In genomic region chr22:19122143-19122751, GRCh38 we compare ENCODE assay signal across 8 cellular contexts. TPM values are rescaled to one million over a fixed set of nuclear protein-coding genes. Genes with fewer than 3 reads are reported as not detected.
DNase-seq lines count a peak whose midpoint lies in the region; ATAC-seq and TF ChIP-seq lines count a peak whose summit lies in the region.

DGCR2 (minus strand) TSS chr22:19122412; CDS start chr22:19122206, 206 bp downstream.

- peak within 1 kb of the TSS; percentile 85 for H3K4me3 Mint-ChIP-seq in mesothelial cell of epicardium

- no peaks in the 10 kb centered on the region for H3K9me2 ChIP-seq in OCI-LY1 (ENCODE audit: low read depth, low read length)

- DNase-seq in Caki2 (ENCODE audit: low read depth) (peak; percentile 94), HuH-7 (ENCODE audit: low spot score) (peak; percentile 98), mesothelial cell of epicardium (ENCODE audit: low spot score in 2 of 2, unreplicated experiment in 2 of 2) (peak; percentile 95)
- DNase-seq in activated CD8-positive, alpha-beta memory T cell treated with anti-CD3 and anti-CD28 coated beads, Interleukin-2, amount 50 U/mL, for 4 hours, result peak; percentile 96
- peak; percentile 88 to 90 for DNase-seq in stimulated activated CD8-positive, alpha-beta memory T cell treated with anti-CD3 and anti-CD28 coated beads, Interleukin-15, amount 100 ng/mL, for 4 hours (ENCODE audit: low read depth in 2 of 2)

- no peaks in the 10 kb centered on the region for H3K27me3 Mint-ChIP-seq in mesothelial cell of epicardium (ENCODE audit: low read depth)

- H4K20me1 ChIP-seq in OCI-LY1 (ENCODE audit: insufficient read depth, low read length), result no peaks in the 10 kb centered on the region

- peaks cover 28% of the 10 kb centered on the region for H3K79me2 ChIP-seq in OCI-LY1 (ENCODE audit: insufficient read depth, low read length)

- peak within 1 kb of the TSS; percentile 99 for H3K4me3 ChIP-seq in OCI-LY1 (ENCODE audit: low read depth, low read length, poor library complexity, severe bottlenecking)

- no peaks in the 10 kb centered on the region for H3K9me3 Mint-ChIP-seq in mesothelial cell of epicardium

- peak within 1 kb of the TSS; percentile 97 for H3K27ac Mint-ChIP-seq in mesothelial cell of epicardium

- H3K36me3 ChIP-seq in OCI-LY1 (ENCODE audit: insufficient read depth, low read length), result no peaks in the 10 kb centered on the region

- H3K9ac ChIP-seq in OCI-LY1 (ENCODE audit: low read length), result peak within 1 kb of the TSS; percentile 97

- peak within 1 kb of the TSS; percentile 95 for H3K4me2 ChIP-seq in OCI-LY1 (ENCODE audit: low read length)

- H3K4me1 ChIP-seq in OCI-LY1 (ENCODE audit: insufficient read depth, low read length, severe bottlenecking), result peaks cover 48% of the 10 kb centered on the region

- H3K36me3 Mint-ChIP-seq in mesothelial cell of epicardium, result no peaks in the 10 kb centered on the region

- H2AFZ ChIP-seq in OCI-LY1 (ENCODE audit: low read length), result no peak within 1 kb of the TSS

- in situ Hi-C loops in Caki2 (cut with HindIII; ENCODE audit: low pct_unique_long_range_greater_than_20kb, low sequenced_read_pairs) (no loop called here), endometrial microvascular endothelial cells (cut with HindIII; ENCODE audit: inconsistent ontology term, low pct_unique_long_range_greater_than_20kb, low sequenced_read_pairs) (no loop called here)

- no peak within 1 kb of the TSS for H3K27ac ChIP-seq in OCI-LY1 (ENCODE audit: low read depth, low read length, poor library complexity, severe bottlenecking)

- H3K4me1 Mint-ChIP-seq in mesothelial cell of epicardium, result peaks cover 24% of the 10 kb centered on the region

- peak; percentile 74 for ATAC-seq in GM21447 (IDR thresholded peaks at IDR 0.05; ENCODE audit: unreplicated experiment)

- no peaks in the 10 kb centered on the region for H3K27me3 ChIP-seq in OCI-LY1 (ENCODE audit: insufficient read depth, low read length)

- no peaks in the 10 kb centered on the region for H3F3A ChIP-seq in OCI-LY1 (ENCODE audit: insufficient read depth, low read length)

- TF ChIP-seq CTCF in OCI-LY1 (IDR thresholded peaks at IDR 0.05; ENCODE audit: low read length) (no peak), mesothelial cell of epicardium (IDR thresholded peaks at IDR 0.05; ENCODE audit: unreplicated experiment) (no peak)

- H3K9me3 ChIP-seq in OCI-LY1 (ENCODE audit: low read length), result no peaks in the 10 kb centered on the region

RNA-seq across cellular contexts. Expression of gene DGCR2, which starts in this region (rescaled TPM):
- 72.3 and 72.7 TPM in 2 replicates for total RNA-seq in Caki2 (2014; rRNA removed; shearing (Covaris generic); ENCODE audit: low replicate concordance)
- total RNA-seq in endometrial microvascular endothelial cells (ENCODE audit: inconsistent ontology term) (40.7 TPM), mesothelial cell of epicardium (77.3 to 78.9 TPM (median 78.3 TPM) in 3 replicates)
